1 cellular context compared by ENCODE assay signal in the genomic region with DNA sequence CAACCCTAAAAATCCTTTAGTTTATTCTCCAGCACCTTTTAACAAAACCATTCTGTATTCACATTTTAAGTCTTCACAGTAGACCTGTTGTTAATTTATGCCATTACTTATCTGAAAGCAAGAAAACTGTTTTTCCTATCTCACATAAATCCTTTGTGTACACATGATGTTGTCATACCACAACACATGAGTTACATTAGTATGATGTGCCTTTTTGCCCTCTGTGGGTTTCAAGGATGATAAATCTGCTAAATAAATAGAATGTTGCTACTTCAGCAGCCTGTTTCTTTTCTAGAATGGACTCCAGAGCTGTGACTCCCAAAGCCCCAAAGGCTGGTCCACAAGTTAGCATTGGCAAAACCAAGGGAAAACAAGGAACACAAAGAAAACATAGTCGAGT.
TF ChIP-seq lines count a peak whose summit lies in the region.

No MANE protein-coding gene starts in this region.

TF ChIP-seq in HepG2, 621 proteins besides CTCF, POLR2A, EP300 and RAD21 (continued from another document):
- TF ChIP-seq, protein P1, sequence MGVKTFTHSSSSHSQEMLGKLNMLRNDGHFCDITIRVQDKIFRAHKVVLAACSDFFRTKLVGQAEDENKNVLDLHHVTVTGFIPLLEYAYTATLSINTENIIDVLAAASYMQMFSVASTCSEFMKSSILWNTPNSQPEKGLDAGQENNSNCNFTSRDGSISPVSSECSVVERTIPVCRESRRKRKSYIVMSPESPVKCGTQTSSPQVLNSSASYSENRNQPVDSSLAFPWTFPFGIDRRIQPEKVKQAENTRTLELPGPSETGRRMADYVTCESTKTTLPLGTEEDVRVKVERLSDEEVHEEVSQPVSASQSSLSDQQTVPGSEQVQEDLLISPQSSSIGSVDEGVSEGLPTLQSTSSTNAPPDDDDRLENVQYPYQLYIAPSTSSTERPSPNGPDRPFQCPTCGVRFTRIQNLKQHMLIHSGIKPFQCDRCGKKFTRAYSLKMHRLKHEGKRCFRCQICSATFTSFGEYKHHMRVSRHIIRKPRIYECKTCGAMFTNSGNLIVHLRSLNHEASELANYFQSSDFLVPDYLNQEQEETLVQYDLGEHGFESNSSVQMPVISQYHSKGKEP (CRISPR knock-in tag; IDR thresholded peaks at IDR 0.05), result no peak
- TF ChIP-seq ZBTB38 (CRISPR knock-in tag; IDR thresholded peaks at IDR 0.05), result no peak
- TF ChIP-seq, protein P2, sequence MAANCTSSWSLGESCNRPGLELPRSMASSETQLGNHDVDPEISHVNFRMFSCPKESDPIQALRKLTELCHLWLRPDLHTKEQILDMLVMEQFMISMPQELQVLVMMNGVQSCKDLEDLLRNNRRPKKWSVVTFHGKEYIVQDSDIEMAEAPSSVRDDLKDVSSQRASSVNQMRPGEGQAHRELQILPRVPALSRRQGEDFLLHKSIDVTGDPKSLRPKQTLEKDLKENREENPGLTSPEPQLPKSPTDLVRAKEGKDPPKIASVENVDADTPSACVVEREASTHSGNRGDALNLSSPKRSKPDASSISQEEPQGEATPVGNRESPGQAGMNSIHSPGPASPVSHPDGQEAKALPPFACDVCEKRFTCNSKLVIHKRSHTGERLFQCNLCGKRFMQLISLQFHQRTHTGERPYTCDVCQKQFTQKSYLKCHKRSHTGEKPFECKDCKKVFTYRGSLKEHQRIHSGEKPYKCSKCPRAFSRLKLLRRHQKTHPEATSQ (CRISPR knock-in tag; IDR thresholded peaks at IDR 0.05; ENCODE audit: borderline replicate concordance), result no peak
- TF ChIP-seq, protein P3, sequence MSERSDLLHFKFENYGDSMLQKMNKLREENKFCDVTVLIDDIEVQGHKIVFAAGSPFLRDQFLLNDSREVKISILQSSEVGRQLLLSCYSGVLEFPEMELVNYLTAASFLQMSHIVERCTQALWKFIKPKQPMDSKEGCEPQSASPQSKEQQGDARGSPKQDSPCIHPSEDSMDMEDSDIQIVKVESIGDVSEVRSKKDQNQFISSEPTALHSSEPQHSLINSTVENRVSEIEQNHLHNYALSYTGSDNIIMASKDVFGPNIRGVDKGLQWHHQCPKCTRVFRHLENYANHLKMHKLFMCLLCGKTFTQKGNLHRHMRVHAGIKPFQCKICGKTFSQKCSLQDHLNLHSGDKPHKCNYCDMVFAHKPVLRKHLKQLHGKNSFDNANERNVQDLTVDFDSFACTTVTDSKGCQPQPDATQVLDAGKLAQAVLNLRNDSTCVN (CRISPR knock-in tag; IDR thresholded peaks at IDR 0.05; ENCODE audit: borderline replicate concordance), result peak; percentile 85
- no peak for TF ChIP-seq ELF3 (CRISPR knock-in tag; IDR thresholded peaks at IDR 0.05)
- TF ChIP-seq HOXD1 (CRISPR knock-in tag; IDR thresholded peaks at IDR 0.05), result no peak
- TF ChIP-seq ZKSCAN5 (CRISPR knock-in tag; IDR thresholded peaks at IDR 0.05), result no peak
- TF ChIP-seq, protein P4, sequence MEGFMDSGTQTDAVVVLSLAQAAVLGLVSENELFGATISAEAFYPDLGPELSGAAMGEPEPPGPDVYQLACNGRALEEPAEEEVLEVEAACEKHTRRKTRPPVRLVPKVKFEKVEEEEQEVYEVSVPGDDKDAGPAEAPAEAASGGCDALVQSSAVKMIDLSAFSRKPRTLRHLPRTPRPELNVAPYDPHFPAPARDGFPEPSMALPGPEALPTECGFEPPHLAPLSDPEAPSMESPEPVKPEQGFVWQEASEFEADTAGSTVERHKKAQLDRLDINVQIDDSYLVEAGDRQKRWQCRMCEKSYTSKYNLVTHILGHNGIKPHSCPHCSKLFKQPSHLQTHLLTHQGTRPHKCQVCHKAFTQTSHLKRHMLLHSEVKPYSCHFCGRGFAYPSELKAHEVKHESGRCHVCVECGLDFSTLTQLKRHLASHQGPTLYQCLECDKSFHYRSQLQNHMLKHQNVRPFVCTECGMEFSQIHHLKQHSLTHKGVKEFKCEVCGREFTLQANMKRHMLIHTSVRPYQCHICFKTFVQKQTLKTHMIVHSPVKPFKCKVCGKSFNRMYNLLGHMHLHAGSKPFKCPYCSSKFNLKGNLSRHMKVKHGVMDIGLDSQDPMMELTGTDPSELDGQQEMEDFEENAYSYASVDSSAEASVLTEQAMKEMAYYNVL (CRISPR knock-in tag; IDR thresholded peaks at IDR 0.05; ENCODE audit: borderline replicate concordance), result no peak
- TF ChIP-seq ZKSCAN8 (CRISPR knock-in tag; IDR thresholded peaks at IDR 0.05; ENCODE audit: borderline replicate concordance), result no peak
- no peak for TF ChIP-seq POLR2AphosphoS5 (IDR thresholded peaks at IDR 0.05; ENCODE audit: low read depth, low read length)
- TF ChIP-seq MEIS2 (CRISPR knock-in tag; IDR thresholded peaks at IDR 0.05), result no peak
- no peak for TF ChIP-seq EEA1 (CRISPR knock-in tag; IDR thresholded peaks at IDR 0.05; ENCODE audit: borderline replicate concordance)
- TF ChIP-seq, protein P5, sequence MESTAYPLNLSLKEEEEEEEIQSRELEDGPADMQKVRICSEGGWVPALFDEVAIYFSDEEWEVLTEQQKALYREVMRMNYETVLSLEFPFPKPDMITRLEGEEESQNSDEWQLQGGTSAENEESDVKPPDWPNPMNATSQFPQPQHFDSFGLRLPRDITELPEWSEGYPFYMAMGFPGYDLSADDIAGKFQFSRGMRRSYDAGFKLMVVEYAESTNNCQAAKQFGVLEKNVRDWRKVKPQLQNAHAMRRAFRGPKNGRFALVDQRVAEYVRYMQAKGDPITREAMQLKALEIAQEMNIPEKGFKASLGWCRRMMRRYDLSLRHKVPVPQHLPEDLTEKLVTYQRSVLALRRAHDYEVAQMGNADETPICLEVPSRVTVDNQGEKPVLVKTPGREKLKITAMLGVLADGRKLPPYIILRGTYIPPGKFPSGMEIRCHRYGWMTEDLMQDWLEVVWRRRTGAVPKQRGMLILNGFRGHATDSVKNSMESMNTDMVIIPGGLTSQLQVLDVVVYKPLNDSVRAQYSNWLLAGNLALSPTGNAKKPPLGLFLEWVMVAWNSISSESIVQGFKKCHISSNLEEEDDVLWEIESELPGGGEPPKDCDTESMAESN (CRISPR knock-in tag; conservative IDR thresholded peaks at IDR 0.05), result no peak
- TF ChIP-seq MYNN (CRISPR knock-in tag; IDR thresholded peaks at IDR 0.05; ENCODE audit: low read depth), result no peak
- TF ChIP-seq ZNF772 (CRISPR knock-in tag; IDR thresholded peaks at IDR 0.05), result no peak
- TF ChIP-seq, protein P6, sequence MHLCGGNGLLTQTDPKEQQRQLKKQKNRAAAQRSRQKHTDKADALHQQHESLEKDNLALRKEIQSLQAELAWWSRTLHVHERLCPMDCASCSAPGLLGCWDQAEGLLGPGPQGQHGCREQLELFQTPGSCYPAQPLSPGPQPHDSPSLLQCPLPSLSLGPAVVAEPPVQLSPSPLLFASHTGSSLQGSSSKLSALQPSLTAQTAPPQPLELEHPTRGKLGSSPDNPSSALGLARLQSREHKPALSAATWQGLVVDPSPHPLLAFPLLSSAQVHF (CRISPR knock-in tag; IDR thresholded peaks at IDR 0.05), result no peak
- TF ChIP-seq, protein P7, sequence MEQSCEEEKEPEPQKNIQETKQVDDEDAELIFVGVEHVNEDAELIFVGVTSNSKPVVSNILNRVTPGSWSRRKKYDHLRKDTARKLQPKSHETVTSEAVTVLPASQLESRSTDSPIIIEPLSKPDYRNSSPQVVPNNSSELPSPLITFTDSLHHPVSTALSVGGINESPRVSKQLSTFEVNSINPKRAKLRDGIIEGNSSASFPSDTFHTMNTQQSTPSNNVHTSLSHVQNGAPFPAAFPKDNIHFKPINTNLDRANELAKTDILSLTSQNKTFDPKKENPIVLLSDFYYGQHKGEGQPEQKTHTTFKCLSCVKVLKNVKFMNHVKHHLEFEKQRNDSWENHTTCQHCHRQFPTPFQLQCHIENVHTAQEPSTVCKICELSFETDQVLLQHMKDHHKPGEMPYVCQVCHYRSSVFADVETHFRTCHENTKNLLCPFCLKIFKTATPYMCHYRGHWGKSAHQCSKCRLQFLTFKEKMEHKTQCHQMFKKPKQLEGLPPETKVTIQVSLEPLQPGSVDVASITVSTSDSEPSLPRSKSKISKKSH (CRISPR knock-in tag; IDR thresholded peaks at IDR 0.05; ENCODE audit: borderline replicate concordance), result no peak
- TF ChIP-seq, protein P8, sequence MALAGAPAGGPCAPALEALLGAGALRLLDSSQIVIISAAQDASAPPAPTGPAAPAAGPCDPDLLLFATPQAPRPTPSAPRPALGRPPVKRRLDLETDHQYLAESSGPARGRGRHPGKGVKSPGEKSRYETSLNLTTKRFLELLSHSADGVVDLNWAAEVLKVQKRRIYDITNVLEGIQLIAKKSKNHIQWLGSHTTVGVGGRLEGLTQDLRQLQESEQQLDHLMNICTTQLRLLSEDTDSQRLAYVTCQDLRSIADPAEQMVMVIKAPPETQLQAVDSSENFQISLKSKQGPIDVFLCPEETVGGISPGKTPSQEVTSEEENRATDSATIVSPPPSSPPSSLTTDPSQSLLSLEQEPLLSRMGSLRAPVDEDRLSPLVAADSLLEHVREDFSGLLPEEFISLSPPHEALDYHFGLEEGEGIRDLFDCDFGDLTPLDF (CRISPR knock-in tag; IDR thresholded peaks at IDR 0.05), result no peak
